ENCODE assay signal across 7 cellular contexts in the genomic region with DNA sequence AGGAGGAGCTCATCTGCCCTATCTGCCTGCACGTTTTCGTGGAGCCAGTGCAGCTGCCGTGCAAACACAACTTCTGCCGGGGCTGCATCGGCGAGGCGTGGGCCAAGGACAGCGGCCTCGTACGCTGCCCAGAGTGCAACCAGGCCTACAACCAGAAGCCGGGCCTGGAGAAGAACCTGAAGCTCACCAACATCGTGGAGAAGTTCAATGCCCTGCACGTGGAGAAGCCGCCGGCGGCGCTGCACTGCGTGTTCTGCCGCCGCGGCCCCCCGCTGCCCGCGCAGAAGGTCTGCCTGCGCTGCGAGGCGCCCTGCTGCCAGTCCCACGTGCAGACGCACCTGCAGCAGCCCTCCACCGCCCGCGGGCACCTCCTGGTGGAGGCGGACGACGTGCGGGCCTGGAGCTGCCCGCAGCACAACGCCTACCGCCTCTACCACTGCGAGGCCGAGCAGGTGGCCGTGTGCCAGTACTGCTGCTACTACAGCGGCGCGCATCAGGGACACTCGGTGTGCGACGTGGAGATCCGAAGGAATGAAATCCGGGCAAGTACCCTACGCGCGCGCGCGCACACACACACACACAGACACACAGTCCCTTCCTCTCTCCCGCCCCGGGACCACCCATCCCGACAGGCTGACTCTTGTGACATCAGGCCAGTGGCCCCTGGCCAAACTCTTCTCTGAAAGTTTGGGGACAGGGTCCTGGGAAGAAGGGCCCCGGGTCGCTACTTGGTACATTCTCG. TPM values are rescaled to one million over a fixed set of nuclear protein-coding genes. Genes with fewer than 3 reads are reported as not detected.
DNase-seq lines count a peak whose midpoint lies in the region; ATAC-seq and FAIRE-seq lines count a peak whose summit lies in the region.

No MANE protein-coding gene starts in this region.

- FAIRE-seq in small intestine (lab: Jason Lieb, UNC): no peak

- peak overlapping the region; percentile 92 to 95 for H3K4me3 ChIP-seq in small intestine (ENCODE audit: low read depth in 1 of 2, low read length in 2 of 2)

- H3K4me1 ChIP-seq in small intestine (ENCODE audit: control insufficient read depth in 2 of 2, insufficient read depth in 1 of 2, low read depth in 1 of 2, low read length in 1 of 2): peaks cover 2 to 19% of the 10 kb centered on the region in 2 donors

- H3K36me3 ChIP-seq in small intestine (ENCODE audit: control insufficient read depth in 2 of 2, insufficient read depth in 2 of 2, low read length in 2 of 2): no peaks in the 10 kb centered on the region

- H3K27me3 ChIP-seq in small intestine (ENCODE audit: control insufficient read depth in 2 of 2, insufficient read depth in 2 of 2, low read length in 2 of 2): no peaks in the 10 kb centered on the region

- ATAC-seq in GM18867 (IDR thresholded peaks at IDR 0.05; ENCODE audit: unreplicated experiment) (peak; percentile 15), GM18909 (IDR thresholded peaks at IDR 0.05; ENCODE audit: poor library complexity, unreplicated experiment) (no peak)

- peak overlapping the region; percentile 94 to 97 for H3K27ac ChIP-seq in small intestine (ENCODE audit: low read depth in 1 of 2, low read length in 1 of 2)

- WGBS in small intestine, 3 donors: 0% methylated on average over 57 to 62 of the region's 62 CpGs

- no peaks in the 10 kb centered on the region for H3K9me3 ChIP-seq in small intestine (ENCODE audit: control insufficient read depth, low read depth)

- peak; percentile 81 for DNase-seq in NCI-H2029 (lab: John Stamatoyannopoulos, UW)
- DNase-seq in UCSD-AML1 (lab: John Stamatoyannopoulos, UW; ENCODE audit: unreplicated experiment): peak; percentile 64
- DNase-seq in T47D (ENCODE audit: low read depth in 1 of 2, low spot score in 1 of 2): peak; percentile 78 to 94
- peak; percentile 57 for DNase-seq in iPS-NIHi7 (ENCODE audit: extremely low spot score)
- DNase-seq in small intestine: peak; percentile 84

- in situ Hi-C loops in T47D (cut with HindIII; ENCODE audit: low pct_unique_long_range_greater_than_20kb, low sequenced_read_pairs): no loop called here

RNA-seq across cellular contexts. Expression of a gene that starts 0.5 kb away (rescaled TPM):
- 10 to 100 TPM; 38.1 to 65.1 (median 39.8) TPM for polyA plus RNA-seq in small intestine
